ENCODE assay signal across 14 cellular contexts in genomic region chr16:74439685-74440084, GRCh38. TPM values are rescaled to one million over a fixed set of nuclear protein-coding genes. Genes with fewer than 3 reads are reported as not detected.
"Had no signal": no experiment of that assay in that cellular context is flagged by ENCODE, and none has a peak within 500 bp of the region (broad histone marks: within the 10 kb centered on the region; RNA-seq: fewer than 3 reads in every experiment).

No MANE protein-coding gene starts in this region.

- H3K27me3 ChIP-seq: ascending aorta, uterus had no signal

- H3K27me3 Mint-ChIP-seq: activated CD4-positive, alpha-beta T cell treated with anti-CD3 and anti-CD28 coated beads, Interleukin-2, amount 10 ng/mL, durations not matched to agents 24 days and 14 days; activated naive CD8-positive, alpha-beta T cell treated with anti-CD3 and anti-CD28 coated beads, Interleukin-2, amount 50 U/mL, for 24 hours; T-cell had no signal

- H3K36me3 ChIP-seq: ascending aorta, uterus had no signal

- H3K4me1 Mint-ChIP-seq: neural crest cell, WTC11 had no signal

- H3K9me3 ChIP-seq: ascending aorta, uterus had no signal

- H3K27ac Mint-ChIP-seq: WTC11 had no signal

- H3K4me3 Mint-ChIP-seq: activated naive CD8-positive, alpha-beta T cell treated with anti-CD3 and anti-CD28 coated beads, Interleukin-2, amount 50 U/mL, for 24 hours; neural crest cell; WTC11 had no signal

- H3K4me3 ChIP-seq: ascending aorta, uterus had no signal

- H3K4me1 ChIP-seq: ascending aorta, uterus had no signal

- H3K27ac ChIP-seq: ascending aorta, uterus had no signal

- ATAC-seq: activated naive CD8-positive, alpha-beta T cell treated with anti-CD3 and anti-CD28 coated beads, Interleukin-2, amount 50 U/mL, for 24 hours; esophagus mucosa; T-cell; WTC11 had no signal

- DNase-seq: activated CD4-positive, alpha-beta T cell treated with anti-CD3 and anti-CD28 coated beads, Interleukin-2, amount 10 ng/mL, durations not matched to agents 24 days and 14 days; activated gamma-delta T cell; activated naive CD8-positive, alpha-beta T cell treated with anti-CD3 and anti-CD28 coated beads, Interleukin-2, amount 50 U/mL, for 24 hours; activated T-cell treated with anti-CD3 and anti-CD28 coated beads, Interleukin-2, amount 50 U/mL, for 48 hours; glutamatergic neuron; mammary epithelial cell; stimulated activated CD4-positive, alpha-beta T cell treated with anti-CD3 and anti-CD28 coated beads, Interleukin-2, amount 100 ng/mL, for 48 hours; stimulated activated naive CD4-positive, alpha-beta T cell treated with Interleukin-2 at 50 U/mL for 16 hours; T-cell; uterus had no signal

- H3K9me3 Mint-ChIP-seq: activated CD4-positive, alpha-beta T cell treated with anti-CD3 and anti-CD28 coated beads, Interleukin-2, amount 10 ng/mL, durations not matched to agents 24 days and 14 days; activated naive CD8-positive, alpha-beta T cell treated with anti-CD3 and anti-CD28 coated beads, Interleukin-2, amount 50 U/mL, for 24 hours; neural crest cell had no signal

RNA-seq across cellular contexts. Expression of gene CLEC18B, which starts 18.4 kb away (rescaled TPM):
- total RNA-seq: ascending aorta had no signal
